ENCODE assay signal across 8 cellular contexts in genomic region chr2:87454421-87454820, GRCh38.
A peak's percentile ranks its signal among the peaks of the same experiment; 100 is the strongest.
DNase-seq lines count a peak whose midpoint lies in the region; ATAC-seq, FAIRE-seq and TF ChIP-seq lines count a peak whose summit lies in the region.
"Not testable (repeated sequence)": the region's sequence is repeated elsewhere in the genome, so short reads cannot be mapped to it uniquely, and the experiment has no call there.

No MANE protein-coding gene starts in this region.

- peak overlapping the region in 1 of 2 experiments; percentile 21 for H3K18ac ChIP-seq in mesenchymal stem cell (ENCODE audit: low read depth in 1 of 2, low read length in 2 of 2)

- WGBS in GM23248 (ENCODE audit: low coverage in 1 of 2, low lambda C conversion rate in 2 of 2, missing lambda C conversion rate in 2 of 2), 2 experiments = 0 to 4% methylated on average over 2 of the region's 2 CpGs
- WGBS in mesenchymal stem cell = 69% methylated on average over 1 of the region's 2 CpGs

- not testable (repeated sequence) for TF ChIP-seq CTCF in bronchial epithelial cell (IDR thresholded peaks at IDR 0.05; ENCODE audit: insufficient read depth, low read length, severe bottlenecking); fibroblast of villous mesenchyme (IDR thresholded peaks at IDR 0.05; ENCODE audit: insufficient read depth, low read depth, low read length); gastrocnemius medialis (IDR thresholded peaks at IDR 0.05 in 4 of 5, conservative IDR thresholded peaks at IDR 0.05 in 1 of 5)

- H3K4me2 ChIP-seq in GM23248 (ENCODE audit: unreplicated experiment) = peak overlapping the region; percentile 55
- H3K4me2 ChIP-seq in mesenchymal stem cell (ENCODE audit: low read length, poor library complexity, severe bottlenecking) = not testable (repeated sequence)

- DNase-seq in ACHN = peak; percentile 13
- DNase-seq in GM23248 = peak; percentile 74
- peak; percentile 1 for DNase-seq in NCI-H460 (ENCODE audit: extremely low read depth, low read depth)
- DNase-seq in activated CD4-positive, alpha-beta memory T cell treated with anti-CD3 and anti-CD28 coated beads, Interleukin-2, amount 10 ng/mL, durations not matched to agents 7 days and 5 days; gastrocnemius medialis: not testable (repeated sequence)
- peak; percentile 13 for DNase-seq in bronchial epithelial cell (ENCODE audit: low read depth)
- peak; percentile 57 for DNase-seq in fibroblast of villous mesenchyme (ENCODE audit: low read depth)
- DNase-seq in mesenchymal stem cell = peak; percentile 62

- H3K9me2 ChIP-seq in GM23248 (ENCODE audit: insufficient read depth) = not testable (repeated sequence)

- H3K27ac Mint-ChIP-seq in activated CD4-positive, alpha-beta memory T cell treated with anti-CD3 and anti-CD28 coated beads, Interleukin-2, amount 10 ng/mL, durations not matched to agents 7 days and 5 days = peak overlapping the region; percentile 26

- not testable (repeated sequence) for H2BK120ac ChIP-seq in mesenchymal stem cell (ENCODE audit: low read depth, low read length)

- H2BK5ac ChIP-seq in mesenchymal stem cell (ENCODE audit: low read depth, low read length, poor library complexity, severe bottlenecking) = not testable (repeated sequence)

- not testable (repeated sequence) for H3K14ac ChIP-seq in mesenchymal stem cell (ENCODE audit: low read length in 2 of 2)

- H3K23ac ChIP-seq in mesenchymal stem cell (ENCODE audit: low read length in 2 of 2) = not testable (repeated sequence)

- H3K9me3 ChIP-seq in GM23248 (ENCODE audit: low read depth); mesenchymal stem cell (ENCODE audit: control insufficient read depth, low read length); gastrocnemius medialis: not testable (repeated sequence)

- in situ Hi-C loops in ACHN (cut with HindIII; ENCODE audit: low pct_ligation_motif_present, low pct_unique_long_range_greater_than_20kb, low sequenced_read_pairs); GM23248 (cut with MboI); gastrocnemius medialis (cut with MboI; ENCODE audit: low sequenced_read_pairs in 4 of 4): not testable (repeated sequence)

- not testable (repeated sequence) for H3K9me3 Mint-ChIP-seq in activated CD4-positive, alpha-beta memory T cell treated with anti-CD3 and anti-CD28 coated beads, Interleukin-2, amount 10 ng/mL, durations not matched to agents 7 days and 5 days

- H3K27me3 ChIP-seq in GM23248 (replicated peaks; ENCODE audit: insufficient read depth); bronchial epithelial cell (ENCODE audit: control insufficient read depth, insufficient read depth, low read length); mesenchymal stem cell (ENCODE audit: control insufficient read depth in 1 of 2, insufficient read depth in 1 of 2, low read length in 2 of 2); gastrocnemius medialis: not testable (repeated sequence)

- intact Hi-C loops in gastrocnemius medialis (cut with DNase I; ENCODE audit: low total_unique reads) = not testable (repeated sequence)

- POLR2A ChIA-PET in activated CD4-positive, alpha-beta memory T cell treated with anti-CD3 and anti-CD28 coated beads, Interleukin-2, amount 10 ng/mL, durations not matched to agents 7 days and 5 days (lab: Charles Lee) = not testable (repeated sequence)

- H3K4me3 Mint-ChIP-seq in activated CD4-positive, alpha-beta memory T cell treated with anti-CD3 and anti-CD28 coated beads, Interleukin-2, amount 10 ng/mL, durations not matched to agents 7 days and 5 days = peak overlapping the region; percentile 24

- H4K91ac ChIP-seq in mesenchymal stem cell (ENCODE audit: low read length) = not testable (repeated sequence)

- peak overlapping the region; percentile 15 for H4K8ac ChIP-seq in mesenchymal stem cell (ENCODE audit: low read length)

- H3K4ac ChIP-seq in mesenchymal stem cell (ENCODE audit: low read depth in 1 of 2, low read length in 2 of 2) = not testable (repeated sequence)

- not testable (repeated sequence) for TF ChIP-seq POLR2A in gastrocnemius medialis (IDR thresholded peaks at IDR 0.05)

- H2AK5ac ChIP-seq in mesenchymal stem cell (ENCODE audit: low read length, severe bottlenecking) = not testable (repeated sequence)

- H3K4me3 ChIP-seq in GM23248 = peak overlapping the region; percentile 60
- not testable (repeated sequence) for H3K4me3 ChIP-seq in bronchial epithelial cell (ENCODE audit: low read depth, low read length); fibroblast of villous mesenchyme (ENCODE audit: low read depth, low read length); mesenchymal stem cell (ENCODE audit: insufficient read depth in 1 of 2, low read depth in 1 of 2, low read length in 2 of 2); gastrocnemius medialis

- H2BK12ac ChIP-seq in mesenchymal stem cell (ENCODE audit: low read length in 2 of 2) = not testable (repeated sequence)

- H2BK15ac ChIP-seq in mesenchymal stem cell (ENCODE audit: low read depth, poor library complexity, severe bottlenecking) = not testable (repeated sequence)

- H3K79me1 ChIP-seq in mesenchymal stem cell (replicated peaks; ENCODE audit: low read length, poor library complexity, severe bottlenecking) = not testable (repeated sequence)

- not testable (repeated sequence) for ATAC-seq in gastrocnemius medialis

- FAIRE-seq in bronchial epithelial cell (lab: Jason Lieb, UNC) = not testable (repeated sequence)

- H4K20me1 ChIP-seq in GM23248 (ENCODE audit: insufficient read depth) = not testable (repeated sequence)

- H3K9ac ChIP-seq in GM23248 (peak overlapping the region; percentile 73), mesenchymal stem cell (ENCODE audit: low read length) (peak overlapping the region; percentile 48)

- H3F3A ChIP-seq in GM23248 (ENCODE audit: insufficient read depth) = peaks cover 30% of the 10 kb centered on the region; the same call in 1 of the 2 replicates

- H3K79me2 ChIP-seq in GM23248 (ENCODE audit: insufficient read depth) = peaks cover 19% of the 10 kb centered on the region

- H3K4me1 ChIP-seq in GM23248 (ENCODE audit: insufficient read depth) = peaks cover 29% of the 10 kb centered on the region
- not testable (repeated sequence) for H3K4me1 ChIP-seq in mesenchymal stem cell (ENCODE audit: control insufficient read depth, insufficient read depth, low read depth, low read length); gastrocnemius medialis

- H3K36me3 ChIP-seq in GM23248 (ENCODE audit: low read depth); bronchial epithelial cell (ENCODE audit: control insufficient read depth, insufficient read depth, low read length); mesenchymal stem cell (ENCODE audit: control insufficient read depth in 1 of 2, insufficient read depth in 2 of 2, low read depth in 1 of 2, low read length in 2 of 2); gastrocnemius medialis: not testable (repeated sequence)

- peak overlapping the region; percentile 89 for H3K27ac ChIP-seq in GM23248
- H3K27ac ChIP-seq in mesenchymal stem cell (ENCODE audit: low read length, poor library complexity, severe bottlenecking) = peak overlapping the region; percentile 87
- peak overlapping the region in 3 of 4 donors; percentile 9 to 50 (median 31) for H3K27ac ChIP-seq in gastrocnemius medialis

- peaks cover 24% of the 10 kb centered on the region for H3K4me1 Mint-ChIP-seq in activated CD4-positive, alpha-beta memory T cell treated with anti-CD3 and anti-CD28 coated beads, Interleukin-2, amount 10 ng/mL, durations not matched to agents 7 days and 5 days

- not testable (repeated sequence) for H2AFZ ChIP-seq in GM23248; mesenchymal stem cell (ENCODE audit: low read depth, low read length)

- CTCF ChIA-PET in activated CD4-positive, alpha-beta memory T cell treated with anti-CD3 and anti-CD28 coated beads, Interleukin-2, amount 10 ng/mL, durations not matched to agents 7 days and 5 days (lab: Charles Lee) = not testable (repeated sequence)

- H3K27me3 Mint-ChIP-seq in activated CD4-positive, alpha-beta memory T cell treated with anti-CD3 and anti-CD28 coated beads, Interleukin-2, amount 10 ng/mL, durations not matched to agents 7 days and 5 days = not testable (repeated sequence)

- peaks cover 23% of the 10 kb centered on the region for H3K36me3 Mint-ChIP-seq in activated CD4-positive, alpha-beta memory T cell treated with anti-CD3 and anti-CD28 coated beads, Interleukin-2, amount 10 ng/mL, durations not matched to agents 7 days and 5 days (ENCODE audit: low read depth)

Comparison
In these comparisons a context has a peak if more than half of its experiments do, and no peak if none do; other contexts are left out.
1. H3K27ac ChIP-seq: peak in every context shown above with its lines; median percentile 89 in GM23248; 87 in mesenchymal stem cell; 31 in gastrocnemius medialis.